Comparison of ENCODE assay signal across 1 cellular context in genomic region chr9:127769985-127770904, GRCh38.
TF ChIP-seq lines count a peak whose summit lies in the region.

No MANE protein-coding gene starts in this region.

TF ChIP-seq in H1, 55 proteins besides CTCF, POLR2A, EP300 and RAD21:
- no peak for TF ChIP-seq RBBP5 (IDR thresholded peaks at IDR 0.05; ENCODE audit: borderline replicate concordance, low read depth, low read length)
- no peak for TF ChIP-seq HDAC2 (IDR thresholded peaks at IDR 0.05; ENCODE audit: borderline replicate concordance in 1 of 2, low read depth in 2 of 2, low read length in 2 of 2)
- TF ChIP-seq E2F6 (IDR thresholded peaks at IDR 0.05): no peak
- TF ChIP-seq SUZ12 (IDR thresholded peaks at IDR 0.05; ENCODE audit: low read length): no peak
- peak; percentile 4 for TF ChIP-seq KDM4A (IDR thresholded peaks at IDR 0.05; ENCODE audit: low read depth, low read length, severe bottlenecking)
- TF ChIP-seq GABPA (IDR thresholded peaks at IDR 0.05; ENCODE audit: borderline replicate concordance, insufficient read depth, low read length): no peak
- no peak for TF ChIP-seq SAP30 (IDR thresholded peaks at IDR 0.05; ENCODE audit: insufficient read depth, insufficient replicate concordance, low read length)
